9 cellular contexts compared by ENCODE assay signal in the genomic region with DNA sequence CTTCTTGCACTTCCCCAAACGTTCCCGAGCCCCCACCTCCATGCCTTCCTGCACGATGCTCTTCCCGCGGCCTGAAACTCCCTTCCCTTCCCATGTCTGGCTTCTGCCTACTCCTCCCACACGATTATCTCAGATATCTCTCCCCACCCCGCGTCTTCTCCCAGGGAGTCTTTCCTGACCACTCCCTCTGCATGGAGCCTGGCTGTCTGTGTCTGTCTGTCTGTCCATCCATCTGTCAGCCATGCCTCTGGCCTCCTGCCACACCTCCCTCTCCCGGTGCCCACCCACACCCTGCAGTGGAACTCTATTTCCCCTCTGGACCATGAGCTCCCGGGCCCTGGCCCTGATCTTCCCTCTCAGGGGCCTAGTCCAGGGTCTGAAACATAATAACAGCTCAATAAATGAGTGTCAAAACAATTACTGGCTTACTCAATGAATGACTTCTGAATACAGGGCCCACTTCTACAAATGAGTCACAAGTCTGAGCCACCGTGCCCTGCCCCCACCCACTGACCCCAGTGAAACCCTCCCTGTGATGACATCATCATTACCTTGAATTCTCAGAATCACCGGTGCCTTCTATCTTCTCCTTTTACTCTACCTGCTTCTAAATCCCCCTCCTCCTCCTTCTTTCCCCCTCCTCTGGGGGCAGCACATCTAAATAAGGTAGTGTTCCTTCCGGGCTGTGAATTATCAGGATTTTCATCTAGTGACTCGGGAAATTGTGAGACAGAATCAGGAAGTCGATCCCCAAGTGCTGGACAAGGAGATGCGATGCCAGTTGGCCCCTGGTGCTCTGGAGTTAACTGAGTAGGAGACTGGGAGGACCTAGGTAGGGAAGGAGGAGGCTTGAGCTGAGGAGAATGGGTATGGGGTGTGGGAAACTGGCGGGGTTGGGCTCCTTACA. TPM values are rescaled to one million over a fixed set of nuclear protein-coding genes. Genes with fewer than 3 reads are reported as not detected.
DNase-seq lines count a peak whose midpoint lies in the region; ATAC-seq, FAIRE-seq and TF ChIP-seq lines count a peak whose summit lies in the region.
"Had no signal": no experiment of that assay in that cellular context is flagged by ENCODE, and none has a peak within 500 bp of the region (broad histone marks: within the 10 kb centered on the region; RNA-seq: fewer than 3 reads in every experiment).

No MANE protein-coding gene starts in this region.

- H3K27ac Mint-ChIP-seq in MCF 10A (ENCODE audit: low read depth, unreplicated experiment): peak overlapping the region; percentile 94
- H3K27ac Mint-ChIP-seq in activated T-cell treated with anti-CD3 and anti-CD28 coated beads, Interleukin-2, amount 50 U/mL, for 72 hours: peak overlapping the region; percentile 97
- H3K27ac Mint-ChIP-seq: B cell had no signal

- H3K27me3 Mint-ChIP-seq in MCF 10A (ENCODE audit: insufficient read depth, unreplicated experiment): no peaks in the 10 kb centered on the region
- no peaks in the 10 kb centered on the region for H3K27me3 Mint-ChIP-seq in activated T-cell treated with anti-CD3 and anti-CD28 coated beads, Interleukin-2, amount 50 U/mL, for 72 hours (ENCODE audit: low read depth)
- H3K27me3 Mint-ChIP-seq: B cell had no signal

- intact Hi-C loops in MCF 10A (cut with micrococcal nuclease) (loop anchor here (5.0 kb wide), 1 partner anchor 492 kb away; no protein-coding TSS in a partner anchor), breast epithelium (cut with DNase I; ENCODE audit: low total_unique reads) (no loop called here), spleen (cut with DNase I; ENCODE audit: low total_unique reads) (loop anchor here (5.0 kb wide), 1 partner anchor 747 kb away; no protein-coding TSS in a partner anchor)

- ATAC-seq in activated T-cell treated with anti-CD3 and anti-CD28 coated beads, Interleukin-2, amount 50 U/mL, for 72 hours (replicated peaks in 1 of 2): peak; percentile 71 to 74

- H3K4me1 Mint-ChIP-seq in MCF 10A (ENCODE audit: insufficient read depth, unreplicated experiment): peaks cover 43% of the 10 kb centered on the region
- H3K4me1 Mint-ChIP-seq in activated T-cell treated with anti-CD3 and anti-CD28 coated beads, Interleukin-2, amount 50 U/mL, for 72 hours (ENCODE audit: low read depth): peaks cover 81% of the 10 kb centered on the region
- H3K4me1 Mint-ChIP-seq: B cell had no signal

- no peaks in the 10 kb centered on the region for H3K27me3 ChIP-seq in breast epithelium
- no peaks in the 10 kb centered on the region for H3K27me3 ChIP-seq in spleen (replicated peaks in 1 of 7)

- no peaks in the 10 kb centered on the region for H3K9me3 Mint-ChIP-seq in MCF 10A (ENCODE audit: unreplicated experiment)
- H3K9me3 Mint-ChIP-seq in activated T-cell treated with anti-CD3 and anti-CD28 coated beads, Interleukin-2, amount 50 U/mL, for 72 hours: no peaks in the 10 kb centered on the region

- BruUV-seq in MCF 10A (replicated peaks; lab: Mats Ljungman, UMichigan): no TSS peak

- no peaks in the 10 kb centered on the region for H3K9me3 ChIP-seq in breast epithelium
- H3K9me3 ChIP-seq in mesodermal cell (ENCODE audit: control insufficient read depth, low read length): no peaks in the 10 kb centered on the region
- H3K9me3 ChIP-seq in spleen: no peaks in the 10 kb centered on the region

- H3K27ac ChIP-seq in breast epithelium: no peak overlapping the region
- H3K27ac ChIP-seq in mesodermal cell (ENCODE audit: low read depth, low read length, severe bottlenecking): peak overlapping the region; percentile 49
- peak overlapping the region in 4 of 8 donors; percentile 74 to 93 (median 90) for H3K27ac ChIP-seq in spleen

- DNase-seq in MCF 10A (ENCODE audit: unreplicated experiment) (peak; percentile 60), breast epithelium (ENCODE audit: low spot score in 2 of 2) (no peak), urothelium cell line (ENCODE audit: low spot score) (peak; percentile 67), spleen (no peak), NCI-H1092 treated with DMSO at 0.1 percent for 48 hours (lab: John Stamatoyannopoulos, UW) (no peak), retina (no peak)
- DNase-seq in activated T-cell treated with anti-CD3 and anti-CD28 coated beads, Interleukin-2, amount 50 U/mL, for 72 hours: peak; percentile 90 to 94

- H3K4me3 ChIP-seq in breast epithelium (no peak overlapping the region), mesodermal cell (ENCODE audit: extremely low read depth, insufficient read depth, low read length, poor library complexity, severe bottlenecking) (no peak overlapping the region), spleen (no peak overlapping the region)

- H3K4me3 Mint-ChIP-seq in MCF 10A (ENCODE audit: unreplicated experiment): peak overlapping the region; percentile 41
- peak overlapping the region; percentile 86 to 94 for H3K4me3 Mint-ChIP-seq in activated T-cell treated with anti-CD3 and anti-CD28 coated beads, Interleukin-2, amount 50 U/mL, for 72 hours
- H3K4me3 Mint-ChIP-seq: B cell had no signal

- CTCF ChIA-PET in MCF 10A (lab: Yijun Ruan, JAX): interaction anchor here (0.6 to 1.5 kb wide), 7 partner anchors 10 to 746 kb away, joined by 3 to 5 read pairs (median 3); no protein-coding TSS in a partner anchor

- POLR2A ChIA-PET in MCF 10A (lab: Yijun Ruan, JAX): interaction anchor here (0.5 to 7.9 kb wide), 10 partner anchors 13 to 468 kb away, joined by 3 to 93 read pairs (median 3); no protein-coding TSS in a partner anchor

- TF ChIP-seq CTCF in MCF 10A (IDR thresholded peaks at IDR 0.05; ENCODE audit: unreplicated experiment) (no peak), breast epithelium (IDR thresholded peaks at IDR 0.05) (no peak), spleen (IDR thresholded peaks at IDR 0.05 in 8 of 11, conservative IDR thresholded peaks at IDR 0.05 in 3 of 11) (no peak)

- WGBS in mesodermal cell (ENCODE audit: insufficient coverage in 2 of 2), 2 experiments: 78 to 81% methylated on average over 14 to 15 of the region's 17 CpGs
- 41 to 60% (median 49%) methylated on average over 17 of the region's 17 CpGs for WGBS in spleen, 5 donors

- FAIRE-seq in urothelium cell line (lab: Jason Lieb, UNC): peak; percentile 83

- no peaks in the 10 kb centered on the region for H3K36me3 Mint-ChIP-seq in MCF 10A (ENCODE audit: insufficient read depth, unreplicated experiment)
- H3K36me3 Mint-ChIP-seq in activated T-cell treated with anti-CD3 and anti-CD28 coated beads, Interleukin-2, amount 50 U/mL, for 72 hours (ENCODE audit: insufficient read depth in 2 of 2): no peaks in the 10 kb centered on the region

- no peaks in the 10 kb centered on the region for H3K36me3 ChIP-seq in breast epithelium
- H3K36me3 ChIP-seq in mesodermal cell (ENCODE audit: control insufficient read depth, insufficient read depth, low read length): no peaks in the 10 kb centered on the region
- no peaks in the 10 kb centered on the region for H3K36me3 ChIP-seq in spleen

- H3K4me1 ChIP-seq in breast epithelium (peaks cover 4% of the 10 kb centered on the region in 2 donors), mesodermal cell (ENCODE audit: control insufficient read depth, insufficient read depth, low read length, poor library complexity, severe bottlenecking) (peaks cover 24% of the 10 kb centered on the region), spleen (peaks cover 0 to 41% (median 11%) of the 10 kb centered on the region in 6 donors)

- no peak for TF ChIP-seq POLR2A in breast epithelium (IDR thresholded peaks at IDR 0.05)
- TF ChIP-seq POLR2A in spleen (IDR thresholded peaks at IDR 0.05): no peak

RNA-seq across cellular contexts. Expression of gene PLB1, which starts 46.1 kb away (rescaled TPM):
- 0.91 and 1.8 TPM in 2 replicates for total RNA-seq in MCF 10A (2022)
- 10 to 100 TPM in 1 of 3 donors, 1 to 10 TPM in 2; 5.6 to 11.9 (median 8.8) TPM for total RNA-seq in breast epithelium
- 1 to 10 TPM in 1 of 2 donors, under 1 TPM in 1; 0.72 to 1.9 TPM for total RNA-seq in activated T-cell treated with anti-CD3 and anti-CD28 coated beads, Interleukin-2, amount 50 U/mL, for 72 hours
- 1.6 TPM for polyA plus RNA-seq in mesodermal cell (2013, experiment 1 of 2)
- polyA plus RNA-seq in mesodermal cell (2013, experiment 2 of 2): 1.4 TPM
- total RNA-seq in spleen: 10 to 100 TPM; 11.1 to 45.7 (median 19.5) TPM
- 1 to 10 TPM; 3.8 to 4.5 (median 3.8) TPM for polyA plus RNA-seq in spleen

RNA-seq across cellular contexts. Expression of gene FOSL2, which starts 57.1 kb away (rescaled TPM):
- total RNA-seq in MCF 10A (2022): 122 and 141 TPM in 2 replicates
- 100 to 1,000 TPM; 106 to 116 (median 116) TPM for total RNA-seq in breast epithelium
- 100 to 1,000 TPM; 176 to 248 TPM for total RNA-seq in activated T-cell treated with anti-CD3 and anti-CD28 coated beads, Interleukin-2, amount 50 U/mL, for 72 hours
- polyA plus RNA-seq in mesodermal cell (2013, experiment 1 of 2): 27.5 TPM
- polyA plus RNA-seq in mesodermal cell (2013, experiment 2 of 2): 28.4 TPM
- total RNA-seq in spleen: 100 to 1,000 TPM in 3 of 7 donors, 10 to 100 TPM in 4; 53.0 to 134 (median 97.1) TPM
- 10 to 100 TPM in 1 of 3 donors, 1 to 10 TPM in 2; 3.2 to 14.8 (median 4.7) TPM for polyA plus RNA-seq in spleen

Comparison
In these comparisons a context has a peak if more than half of its experiments do, and no peak if none do; other contexts are left out.
1. DNase-seq: peak in MCF 10A (single experiment), activated T-cell treated with anti-CD3 and anti-CD28 coated beads, Interleukin-2, amount 50 U/mL, for 72 hours (2 of 2) and urothelium cell line (single experiment); none in breast epithelium (0 of 2), spleen (single experiment), NCI-H1092 treated with DMSO at 0.1 percent for 48 hours (single experiment) and retina (single experiment).